ENCODE assay signal across 8 cellular contexts in the genomic region with DNA sequence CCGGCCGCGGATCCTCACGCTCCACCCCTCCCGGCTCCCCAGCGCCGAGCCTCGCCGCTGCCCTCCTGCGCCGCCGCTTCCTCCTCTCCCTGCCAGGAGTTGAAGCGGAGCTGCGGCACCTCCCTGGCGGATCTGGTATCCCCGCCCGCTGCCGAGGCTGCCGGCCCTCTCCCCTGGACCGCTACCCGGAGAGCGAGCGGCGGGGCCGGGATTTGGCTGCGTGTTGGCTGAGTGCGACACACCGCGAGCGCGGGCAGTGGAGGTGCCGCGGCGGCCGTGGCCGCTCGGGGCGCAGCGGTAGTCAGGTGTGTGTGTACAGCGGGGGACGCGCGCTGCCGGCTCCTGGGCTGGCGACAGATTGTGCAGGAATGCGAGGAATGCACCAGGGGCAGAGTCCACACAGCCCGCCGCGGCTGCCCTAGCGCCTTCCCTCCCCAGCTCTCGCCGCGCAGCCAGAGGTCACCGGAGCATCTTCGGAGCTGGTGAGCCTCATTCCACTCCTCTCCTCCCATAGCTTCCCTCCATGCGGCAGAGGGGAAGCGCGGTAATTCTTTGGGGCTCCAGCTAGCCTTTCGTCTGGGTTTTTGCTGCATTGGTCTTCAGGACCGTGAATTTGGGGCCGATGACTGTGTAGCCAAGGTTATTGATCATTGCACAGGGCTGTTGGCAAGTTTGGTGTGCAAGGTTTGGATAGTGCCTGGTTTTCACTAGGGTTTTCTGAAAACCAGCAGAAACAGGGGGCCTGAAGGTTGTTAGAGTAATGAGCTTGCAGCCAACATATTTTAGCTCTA. TPM values are rescaled to one million over a fixed set of nuclear protein-coding genes. Genes with fewer than 3 reads are reported as not detected.
DNase-seq lines count a peak whose midpoint lies in the region; ATAC-seq and TF ChIP-seq lines count a peak whose summit lies in the region.

No MANE protein-coding gene starts in this region.

- H3K4me3 ChIP-seq in adrenal gland, result peak overlapping the region; percentile 37 to 97 (median 64)
- peak overlapping the region; percentile 98 for H3K4me3 ChIP-seq in left ventricle myocardium inferior
- peak overlapping the region; percentile 84 to 86 for H3K4me3 ChIP-seq in aorta (ENCODE audit: low read length in 2 of 2)

- TF ChIP-seq CTCF in adrenal gland (IDR thresholded peaks at IDR 0.05) (peak in 5 of 6 experiments; percentile 21 to 59 (median 46)), left ventricle myocardium inferior (IDR thresholded peaks at IDR 0.05; ENCODE audit: borderline replicate concordance) (peak; percentile 51)

- H3K9me3 ChIP-seq in adrenal gland (replicated peaks in 1 of 3) (no peaks in the 10 kb centered on the region), left ventricle myocardium inferior (replicated peaks) (no peaks in the 10 kb centered on the region), aorta (ENCODE audit: control insufficient read depth, low read length) (no peaks in the 10 kb centered on the region)

- H3K36me3 ChIP-seq in adrenal gland (replicated peaks in 1 of 2), result no peaks in the 10 kb centered on the region
- no peaks in the 10 kb centered on the region for H3K36me3 ChIP-seq in left ventricle myocardium inferior
- no peaks in the 10 kb centered on the region for H3K36me3 ChIP-seq in aorta (ENCODE audit: control insufficient read depth in 1 of 2, insufficient read depth in 2 of 2, low read length in 1 of 2)

- H3K4me1 ChIP-seq in adrenal gland (replicated peaks in 1 of 2) (peaks cover 0 to 17% of the 10 kb centered on the region in 2 donors), left ventricle myocardium inferior (peaks cover 69% of the 10 kb centered on the region), aorta (ENCODE audit: control insufficient read depth in 1 of 2, insufficient read depth in 2 of 2, low read length in 2 of 2) (no peaks in the 10 kb centered on the region)

- peak; percentile 55 to 90 for TF ChIP-seq POLR2A in adrenal gland (IDR thresholded peaks at IDR 0.05)

- intact Hi-C loops in adrenal gland (cut with DNase I), result loop anchor here in 1 of 2 donors (10.0 kb wide), 2 partner anchors 287 to 423 kb away; no protein-coding TSS in a partner anchor
- intact Hi-C loops in left ventricle myocardium inferior (cut with micrococcal nuclease), result no loop called here
- intact Hi-C loops in aorta (cut with DNase I), result loop anchor here (10.0 kb wide), 2 partner anchors 147 to 297 kb away; no protein-coding TSS in a partner anchor

- peak; percentile 8 for DNase-seq in DMS114 treated with DMSO at 0.1 percent for 48 hours (lab: John Stamatoyannopoulos, UW; ENCODE audit: unreplicated experiment)
- DNase-seq in RPMI7951 (ENCODE audit: low read depth), result peak; percentile 73
- DNase-seq in adrenal gland, result peak in 6 of 7 donors; percentile 69 to 91 (median 82)
- peak; percentile 72 for DNase-seq in left ventricle myocardium inferior
- peak; percentile 62 for DNase-seq in pons (ENCODE audit: low spot score)
- peak; percentile 69 to 89 for DNase-seq in aorta

- H3K27ac ChIP-seq in adrenal gland (peak overlapping the region; percentile 68 to 96 (median 94)), left ventricle myocardium inferior (replicated peaks) (peak overlapping the region; percentile 98), aorta (ENCODE audit: low read depth in 1 of 2, low read length in 2 of 2) (peak overlapping the region in 1 of 2 donors; percentile 69)

- ATAC-seq in GM19455 (IDR thresholded peaks at IDR 0.05; ENCODE audit: unreplicated experiment), result peak; percentile 60
- ATAC-seq in HG03565 (IDR thresholded peaks at IDR 0.05; ENCODE audit: unreplicated experiment), result peak; percentile 36
- peak; percentile 83 for ATAC-seq in aorta (ENCODE audit: low FRiP score)

- 0 to 1% (median 0%) methylated on average over 6 to 61 of the region's 61 CpGs for WGBS in adrenal gland, 4 donors
- WGBS in aorta, 2 donors, result 0% methylated on average over 54 to 61 of the region's 61 CpGs

- H3K27me3 ChIP-seq in adrenal gland (no peaks in the 10 kb centered on the region), left ventricle myocardium inferior (ENCODE audit: low read depth) (no peaks in the 10 kb centered on the region), aorta (ENCODE audit: control insufficient read depth in 1 of 2, insufficient read depth in 2 of 2, low read length in 1 of 2) (no peaks in the 10 kb centered on the region)

RNA-seq across cellular contexts. Expression of gene PKP4, which starts 1.3 kb away (rescaled TPM):
- total RNA-seq in RPMI7951 (2014; rRNA removed; shearing (Covaris generic)), result 33.0 and 33.5 TPM in 2 replicates
- total RNA-seq in adrenal gland, result 10 to 100 TPM; 18.7 to 34.9 (median 25.4) TPM
- polyA plus RNA-seq in adrenal gland, result 10 to 100 TPM; 18.3 to 25.0 (median 19.8) TPM
- 47.6 TPM for total RNA-seq in left ventricle myocardium inferior
- total RNA-seq in aorta, result 100 to 1,000 TPM in 1 of 2 donors, 10 to 100 TPM in 1; 53.3 to 128 TPM
- 10 to 100 TPM; 17.7 to 34.8 TPM for polyA plus RNA-seq in aorta

RNA-seq across cellular contexts. Expression of gene CCDC148, which starts 1.5 kb away (rescaled TPM):
- total RNA-seq in RPMI7951 (2014; rRNA removed; shearing (Covaris generic)), result 1.4 TPM in 2 replicates
- total RNA-seq in adrenal gland (1 to 10 TPM in 3 of 8 donors, under 1 TPM in 3, not detected in 2; 0.24 to 1.6 (median 0.75) TPM), left ventricle myocardium inferior (0.30 TPM), aorta (1 to 10 TPM in 1 of 2 donors, under 1 TPM in 1; 0.52 to 1.6 TPM)
- polyA plus RNA-seq in adrenal gland (under 1 TPM; 0.30 to 0.64 (median 0.37) TPM), aorta (under 1 TPM in 1 of 2 donors, not detected in 1; 0.41 TPM)

Comparison
In these comparisons a context has a peak if more than half of its experiments do, and no peak if none do; other contexts are left out.
1. DNase-seq: peak in every context shown above with its lines; median percentile 82 in adrenal gland; 79 in aorta; 73 in RPMI7951; 72 in left ventricle myocardium inferior; 62 in pons; 8 in DMS114 treated with DMSO at 0.1 percent for 48 hours.